5 cellular contexts compared by ENCODE assay signal in the genomic region with DNA sequence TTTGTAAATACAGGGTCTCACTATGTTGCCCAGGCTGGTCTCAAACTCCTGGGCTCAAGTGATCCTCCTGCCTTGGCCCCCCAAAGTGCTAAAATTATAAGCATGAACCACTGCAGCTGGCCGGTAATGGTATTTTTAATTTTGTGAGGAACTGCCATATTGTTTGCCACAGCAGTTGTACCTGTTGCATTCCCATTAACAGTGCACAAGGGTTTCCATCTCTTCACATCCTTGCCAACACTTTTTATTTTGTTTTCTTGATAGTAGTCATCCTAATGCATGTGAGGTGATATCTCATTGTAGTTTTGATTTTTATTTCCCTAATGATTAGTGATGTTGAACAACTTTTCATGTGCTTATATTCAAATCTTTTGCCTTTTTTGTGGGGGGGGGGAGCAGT.
TF ChIP-seq lines count a peak whose summit lies in the region.

No MANE protein-coding gene starts in this region.

TF ChIP-seq in SK-N-SH, 30 proteins besides CTCF, POLR2A, EP300 and RAD21 (continues in another document):
- TF ChIP-seq, protein P1, sequence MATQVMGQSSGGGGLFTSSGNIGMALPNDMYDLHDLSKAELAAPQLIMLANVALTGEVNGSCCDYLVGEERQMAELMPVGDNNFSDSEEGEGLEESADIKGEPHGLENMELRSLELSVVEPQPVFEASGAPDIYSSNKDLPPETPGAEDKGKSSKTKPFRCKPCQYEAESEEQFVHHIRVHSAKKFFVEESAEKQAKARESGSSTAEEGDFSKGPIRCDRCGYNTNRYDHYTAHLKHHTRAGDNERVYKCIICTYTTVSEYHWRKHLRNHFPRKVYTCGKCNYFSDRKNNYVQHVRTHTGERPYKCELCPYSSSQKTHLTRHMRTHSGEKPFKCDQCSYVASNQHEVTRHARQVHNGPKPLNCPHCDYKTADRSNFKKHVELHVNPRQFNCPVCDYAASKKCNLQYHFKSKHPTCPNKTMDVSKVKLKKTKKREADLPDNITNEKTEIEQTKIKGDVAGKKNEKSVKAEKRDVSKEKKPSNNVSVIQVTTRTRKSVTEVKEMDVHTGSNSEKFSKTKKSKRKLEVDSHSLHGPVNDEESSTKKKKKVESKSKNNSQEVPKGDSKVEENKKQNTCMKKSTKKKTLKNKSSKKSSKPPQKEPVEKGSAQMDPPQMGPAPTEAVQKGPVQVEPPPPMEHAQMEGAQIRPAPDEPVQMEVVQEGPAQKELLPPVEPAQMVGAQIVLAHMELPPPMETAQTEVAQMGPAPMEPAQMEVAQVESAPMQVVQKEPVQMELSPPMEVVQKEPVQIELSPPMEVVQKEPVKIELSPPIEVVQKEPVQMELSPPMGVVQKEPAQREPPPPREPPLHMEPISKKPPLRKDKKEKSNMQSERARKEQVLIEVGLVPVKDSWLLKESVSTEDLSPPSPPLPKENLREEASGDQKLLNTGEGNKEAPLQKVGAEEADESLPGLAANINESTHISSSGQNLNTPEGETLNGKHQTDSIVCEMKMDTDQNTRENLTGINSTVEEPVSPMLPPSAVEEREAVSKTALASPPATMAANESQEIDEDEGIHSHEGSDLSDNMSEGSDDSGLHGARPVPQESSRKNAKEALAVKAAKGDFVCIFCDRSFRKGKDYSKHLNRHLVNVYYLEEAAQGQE (IDR thresholded peaks at IDR 0.05; ENCODE audit: low read depth, low read length): no peak
- TF ChIP-seq, protein P2, sequence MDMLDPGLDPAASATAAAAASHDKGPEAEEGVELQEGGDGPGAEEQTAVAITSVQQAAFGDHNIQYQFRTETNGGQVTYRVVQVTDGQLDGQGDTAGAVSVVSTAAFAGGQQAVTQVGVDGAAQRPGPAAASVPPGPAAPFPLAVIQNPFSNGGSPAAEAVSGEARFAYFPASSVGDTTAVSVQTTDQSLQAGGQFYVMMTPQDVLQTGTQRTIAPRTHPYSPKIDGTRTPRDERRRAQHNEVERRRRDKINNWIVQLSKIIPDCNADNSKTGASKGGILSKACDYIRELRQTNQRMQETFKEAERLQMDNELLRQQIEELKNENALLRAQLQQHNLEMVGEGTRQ (IDR thresholded peaks at IDR 0.05; ENCODE audit: borderline replicate concordance, low read depth, low read length): no peak

TF ChIP-seq in SK-N-SH treated with all-trans-retinoic acid at 6 μM for 48 hours, 23 proteins besides CTCF, POLR2A, EP300 and RAD21:
- TF ChIP-seq RARB (CRISPR knock-in tag; IDR thresholded peaks at IDR 0.05): no peak

TF ChIP-seq in HepG2, 621 proteins besides CTCF, POLR2A, EP300 and RAD21:
- TF ChIP-seq KDM2A (CRISPR knock-in tag; IDR thresholded peaks at IDR 0.05; ENCODE audit: borderline replicate concordance, low read depth) (no peak), ZNF121 (CRISPR knock-in tag; IDR thresholded peaks at IDR 0.05) (peak; percentile 48; the same call in 1 of the 2 replicates)
- TF ChIP-seq, protein P3, sequence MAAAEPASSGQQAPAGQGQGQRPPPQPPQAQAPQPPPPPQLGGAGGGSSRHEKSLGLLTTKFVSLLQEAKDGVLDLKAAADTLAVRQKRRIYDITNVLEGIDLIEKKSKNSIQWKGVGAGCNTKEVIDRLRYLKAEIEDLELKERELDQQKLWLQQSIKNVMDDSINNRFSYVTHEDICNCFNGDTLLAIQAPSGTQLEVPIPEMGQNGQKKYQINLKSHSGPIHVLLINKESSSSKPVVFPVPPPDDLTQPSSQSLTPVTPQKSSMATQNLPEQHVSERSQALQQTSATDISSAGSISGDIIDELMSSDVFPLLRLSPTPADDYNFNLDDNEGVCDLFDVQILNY (CRISPR knock-in tag; conservative IDR thresholded peaks at IDR 0.05): no peak

TF ChIP-seq in HEK293, 187 proteins besides CTCF, POLR2A, EP300 and RAD21:
- TF ChIP-seq SCRT1 (tag by site-specific recombination; IDR thresholded peaks at IDR 0.05; ENCODE audit: borderline replicate concordance) (0 out of 2 replicates have a peak, but pooled peaks have one; percentile 67), SCRT2 (tag by site-specific recombination; IDR thresholded peaks at IDR 0.05) (peak; percentile 78), ZNF510 (tag by site-specific recombination; IDR thresholded peaks at IDR 0.05; ENCODE audit: insufficient replicate concordance) (no peak)
- TF ChIP-seq, protein P4, sequence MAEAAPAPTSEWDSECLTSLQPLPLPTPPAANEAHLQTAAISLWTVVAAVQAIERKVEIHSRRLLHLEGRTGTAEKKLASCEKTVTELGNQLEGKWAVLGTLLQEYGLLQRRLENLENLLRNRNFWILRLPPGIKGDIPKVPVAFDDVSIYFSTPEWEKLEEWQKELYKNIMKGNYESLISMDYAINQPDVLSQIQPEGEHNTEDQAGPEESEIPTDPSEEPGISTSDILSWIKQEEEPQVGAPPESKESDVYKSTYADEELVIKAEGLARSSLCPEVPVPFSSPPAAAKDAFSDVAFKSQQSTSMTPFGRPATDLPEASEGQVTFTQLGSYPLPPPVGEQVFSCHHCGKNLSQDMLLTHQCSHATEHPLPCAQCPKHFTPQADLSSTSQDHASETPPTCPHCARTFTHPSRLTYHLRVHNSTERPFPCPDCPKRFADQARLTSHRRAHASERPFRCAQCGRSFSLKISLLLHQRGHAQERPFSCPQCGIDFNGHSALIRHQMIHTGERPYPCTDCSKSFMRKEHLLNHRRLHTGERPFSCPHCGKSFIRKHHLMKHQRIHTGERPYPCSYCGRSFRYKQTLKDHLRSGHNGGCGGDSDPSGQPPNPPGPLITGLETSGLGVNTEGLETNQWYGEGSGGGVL (tag by site-specific recombination; IDR thresholded peaks at IDR 0.05): no peak
TF ChIP-seq in HEK293: peak in this region for 2.

TF ChIP-seq in GM12891, 5 proteins besides CTCF, POLR2A, EP300 and RAD21:
- no peak for TF ChIP-seq SPI1 (IDR thresholded peaks at IDR 0.05; ENCODE audit: low read depth, low read length)
- TF ChIP-seq POLR2AphosphoS5 (IDR thresholded peaks at IDR 0.05; ENCODE audit: low read depth, low read length): no peak
- TF ChIP-seq PAX5 (IDR thresholded peaks at IDR 0.05; ENCODE audit: insufficient read depth, low read length, severe bottlenecking): no peak
- TF ChIP-seq POU2F2 (IDR thresholded peaks at IDR 0.05; ENCODE audit: low read depth, low read length): no peak
- TF ChIP-seq TAF1 (IDR thresholded peaks at IDR 0.05; ENCODE audit: low read depth, low read length): no peak
